ENCODE assay signal across 8 cellular contexts in the genomic region with DNA sequence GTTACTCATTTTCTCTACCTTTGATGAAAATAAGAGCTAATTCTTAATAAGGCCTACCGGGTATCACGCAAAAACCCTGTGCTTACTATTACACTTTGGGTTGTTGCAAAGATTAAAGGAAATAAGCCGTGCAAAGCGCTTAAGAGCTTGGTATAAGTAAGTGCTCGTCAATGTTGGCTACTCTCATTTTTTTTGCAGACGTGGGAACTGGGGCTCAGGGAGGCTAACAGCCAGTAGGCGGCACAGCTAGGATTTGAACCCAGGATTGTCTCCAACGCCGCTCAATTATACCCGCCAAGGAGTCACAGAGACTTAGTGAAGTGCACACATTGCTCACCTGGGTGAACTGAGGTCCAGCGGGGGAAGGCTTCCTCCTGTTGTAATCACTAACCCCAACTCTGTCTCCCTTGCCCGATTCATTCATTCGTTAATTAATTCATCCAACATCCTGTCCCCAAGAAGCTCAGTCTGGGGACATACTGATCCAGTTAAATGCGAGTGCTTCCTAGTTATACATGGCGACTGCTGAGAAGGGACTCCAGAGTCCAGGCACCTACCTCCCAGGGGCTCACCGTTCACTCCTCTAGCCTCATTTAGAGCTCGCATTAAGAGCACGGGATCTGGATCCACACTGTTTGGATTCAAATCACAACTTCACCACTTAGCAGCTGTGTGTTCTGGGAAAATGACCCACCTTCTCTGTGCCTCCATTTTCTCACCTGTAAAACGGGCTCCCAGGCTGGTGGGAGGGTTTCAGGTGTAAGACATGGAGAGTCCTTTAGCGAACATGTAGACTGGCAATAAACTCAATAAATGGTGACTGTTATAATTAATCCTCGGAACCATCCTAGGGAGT. TPM values are rescaled to one million over a fixed set of nuclear protein-coding genes. Genes with fewer than 3 reads are reported as not detected.
DNase-seq lines count a peak whose midpoint lies in the region; ATAC-seq and TF ChIP-seq lines count a peak whose summit lies in the region.

No MANE protein-coding gene starts in this region.

- H3K27me3 Mint-ChIP-seq in neural progenitor cell (ENCODE audit: insufficient read depth, low read depth), result peaks cover 5% of the 10 kb centered on the region

- H3K4me2 ChIP-seq in neural progenitor cell, result peak overlapping the region; percentile 85

- H4K20me1 ChIP-seq in neural progenitor cell (ENCODE audit: low read depth), result peaks cover 11% of the 10 kb centered on the region

- H3F3A ChIP-seq in neural progenitor cell (ENCODE audit: low read depth), result peaks cover 41% of the 10 kb centered on the region

- H3K27ac ChIP-seq in heart left ventricle, result peak overlapping the region; percentile 20 to 99 (median 96)
- peak overlapping the region; percentile 20; the same call in 1 of the 2 replicates for H3K27ac ChIP-seq in SJSA1
- peak overlapping the region; percentile 57 for H3K27ac ChIP-seq in neural progenitor cell

- DNase-seq in heart left ventricle, result no peak
- no peak for DNase-seq in cardiac septum (ENCODE audit: low spot score)
- no peak for DNase-seq in SJSA1 (ENCODE audit: low read depth in 1 of 2, low spot score in 2 of 2)
- DNase-seq in epithelial cell of esophagus (ENCODE audit: low read depth), result peak; percentile 54
- peak; percentile 57 for DNase-seq in neural progenitor cell (ENCODE audit: low spot score)
- DNase-seq in activated gamma-delta T cell (lab: John Stamatoyannopoulos, UW), result no peak
- no peak for DNase-seq in NCI-H1105 (lab: John Stamatoyannopoulos, UW)

- intact Hi-C loops in heart left ventricle (cut with DNase I) (loop anchor here in 4 of 10 donors (1.0 to 10.0 kb wide), 4 partner anchors 136 to 180 kb away; a partner anchor contains a TSS), cardiac septum (cut with DNase I) (loop anchor here (1.0 to 10.0 kb wide), 2 partner anchors 135 to 170 kb away; a partner anchor contains a TSS)

- TF ChIP-seq CTCF in heart left ventricle (IDR thresholded peaks at IDR 0.05) (no peak), epithelial cell of esophagus (IDR thresholded peaks at IDR 0.05; ENCODE audit: insufficient read depth, low read depth, low read length, missing control alignments) (peak; percentile 13), neural progenitor cell (IDR thresholded peaks at IDR 0.05) (no peak)

- H3K9me3 ChIP-seq in heart left ventricle (no peaks in the 10 kb centered on the region), SJSA1 (replicated peaks) (no peaks in the 10 kb centered on the region), neural progenitor cell (ENCODE audit: low read depth) (no peaks in the 10 kb centered on the region)

- no peak overlapping the region for H3K9ac ChIP-seq in neural progenitor cell

- peak overlapping the region; percentile 93 for H3K27ac Mint-ChIP-seq in neural progenitor cell

- 44 to 49% (median 45%) methylated on average over 21 of the region's 21 CpGs for WGBS in heart left ventricle, 4 donors

- H3K36me3 ChIP-seq in heart left ventricle (peaks cover 0 to 18% (median 4%) of the 10 kb centered on the region in 9 donors), SJSA1 (peaks cover 19% of the 10 kb centered on the region; the same call in 1 of the 2 replicates), neural progenitor cell (no peaks in the 10 kb centered on the region)

- H3K27me3 ChIP-seq in heart left ventricle (no peaks in the 10 kb centered on the region), SJSA1 (replicated peaks) (no peaks in the 10 kb centered on the region), neural progenitor cell (no peaks in the 10 kb centered on the region)

- TF ChIP-seq POLR2A in heart left ventricle (IDR thresholded peaks at IDR 0.05), result no peak

- peak overlapping the region; percentile 41 to 88 (median 73) for H3K4me3 ChIP-seq in heart left ventricle
- peak overlapping the region; percentile 64 for H3K4me3 ChIP-seq in SJSA1
- H3K4me3 ChIP-seq in epithelial cell of esophagus (ENCODE audit: low read length), result peak overlapping the region; percentile 64
- peak overlapping the region; percentile 83 for H3K4me3 ChIP-seq in neural progenitor cell

- no peaks in the 10 kb centered on the region for H3K9me3 Mint-ChIP-seq in neural progenitor cell

- peak overlapping the region; percentile 64 for H2AFZ ChIP-seq in neural progenitor cell (replicated peaks)

- peaks cover 10% of the 10 kb centered on the region for H3K36me3 Mint-ChIP-seq in neural progenitor cell

- H3K79me2 ChIP-seq in neural progenitor cell (ENCODE audit: low read depth), result no peaks in the 10 kb centered on the region

- H3K4me3 Mint-ChIP-seq in neural progenitor cell, result peak overlapping the region; percentile 96

- H3K4me1 Mint-ChIP-seq in neural progenitor cell, result peaks cover 51% of the 10 kb centered on the region

- peaks cover 4 to 54% (median 33%) of the 10 kb centered on the region in 12 donors for H3K4me1 ChIP-seq in heart left ventricle
- peaks cover 62% of the 10 kb centered on the region for H3K4me1 ChIP-seq in SJSA1 (replicated peaks)
- H3K4me1 ChIP-seq in neural progenitor cell, result peaks cover 10% of the 10 kb centered on the region

- ATAC-seq in heart left ventricle (no peak), GM21447 (IDR thresholded peaks at IDR 0.05; ENCODE audit: unreplicated experiment) (no peak)

RNA-seq across cellular contexts. Expression of a gene that starts 0.9 kb away (rescaled TPM):
- total RNA-seq in heart left ventricle (10 to 100 TPM in 7 of 9 donors, 1 to 10 TPM in 2; 5.0 to 44.0 (median 15.9) TPM), cardiac septum (10.2 TPM), neural progenitor cell (ENCODE audit: low replicate concordance) (29.9 and 67.9 TPM in 2 replicates)
- 100 to 1,000 TPM in 1 of 2 donors, 10 to 100 TPM in 1; 36.2 to 139 TPM for polyA plus RNA-seq in heart left ventricle
- total RNA-seq in SJSA1 (2014; rRNA removed; shearing (Covaris generic)), result 46.2 and 48.6 TPM in 2 replicates

RNA-seq across cellular contexts. Expression of a gene that starts 27.9 kb away (rescaled TPM):
- total RNA-seq in heart left ventricle (1 to 10 TPM in 5 of 9 donors, under 1 TPM in 4; 0.35 to 3.9 (median 1.6) TPM), cardiac septum (1.3 TPM), neural progenitor cell (ENCODE audit: low replicate concordance) (4.9 and 5.7 TPM in 2 replicates)
- polyA plus RNA-seq in heart left ventricle, result 10 to 100 TPM in 1 of 2 donors, under 1 TPM in 1; 0.30 to 11.2 TPM
- 3.4 and 16.2 TPM in 2 replicates for total RNA-seq in SJSA1 (2014; rRNA removed; shearing (Covaris generic))

RNA-seq across cellular contexts. Expression of a gene that starts 37.5 kb away (rescaled TPM):
- 10 to 100 TPM in 1 of 9 donors, 1 to 10 TPM in 8; 3.3 to 12.2 (median 6.7) TPM for total RNA-seq in heart left ventricle
- 1 to 10 TPM; 4.2 to 7.0 TPM for polyA plus RNA-seq in heart left ventricle
- 10.5 TPM for total RNA-seq in cardiac septum
- total RNA-seq in SJSA1 (2014; rRNA removed; shearing (Covaris generic)), result 9.2 and 9.5 TPM in 2 replicates
- 11.9 and 38.5 TPM in 2 replicates for total RNA-seq in neural progenitor cell (ENCODE audit: low replicate concordance)

RNA-seq across cellular contexts. Expression of a gene that starts 47.1 kb away (rescaled TPM):
- total RNA-seq in heart left ventricle, result not detected
- not detected for polyA plus RNA-seq in heart left ventricle
- total RNA-seq in cardiac septum, result not detected
- total RNA-seq in SJSA1 (2014; rRNA removed; shearing (Covaris generic)), result not detected in 2 replicates
- total RNA-seq in neural progenitor cell (ENCODE audit: low replicate concordance), result not detected in 2 replicates

Comparison
In these comparisons a context has a peak if more than half of its experiments do, and no peak if none do; other contexts are left out.
1. DNase-seq: peak in epithelial cell of esophagus (single experiment) and neural progenitor cell (single experiment); none in heart left ventricle (0 of 5), cardiac septum (single experiment), SJSA1 (0 of 2), activated gamma-delta T cell (single experiment) and NCI-H1105 (single experiment).
2. H3K27ac ChIP-seq: peak in every context shown above with its lines; median percentile 96 in heart left ventricle; 57 in neural progenitor cell; 20 in SJSA1.
3. Peak in every context shown above with its lines, with median percentiles within 50 percentile points of each other: H3K4me3 ChIP-seq.